8 cellular contexts compared by ENCODE assay signal in the genomic region with DNA sequence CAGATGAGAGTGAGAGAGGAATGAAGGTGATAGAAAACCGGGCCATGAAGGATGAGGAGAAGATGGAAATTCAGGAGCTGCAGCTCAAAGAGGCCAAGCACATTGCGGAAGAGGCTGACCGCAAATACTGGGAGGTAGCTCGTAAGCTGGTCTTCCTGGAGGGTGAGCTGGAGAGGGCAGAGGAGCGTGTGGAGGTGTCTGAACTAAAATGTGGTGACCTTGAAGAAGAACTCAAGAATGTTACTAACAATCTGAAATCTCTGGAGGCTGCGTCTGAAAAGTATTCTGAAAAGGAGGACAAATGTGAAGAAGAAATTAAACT.
DNase-seq lines count a peak whose midpoint lies in the region; ATAC-seq and TF ChIP-seq lines count a peak whose summit lies in the region.

No MANE protein-coding gene starts in this region.

- peak overlapping the region; percentile 9 for H3K27ac Mint-ChIP-seq in neural crest cell (ENCODE audit: unreplicated experiment)

- H3K4me3 Mint-ChIP-seq in neural crest cell, result peak overlapping the region; percentile 70

- no peaks in the 10 kb centered on the region for H3K36me3 Mint-ChIP-seq in neural crest cell (ENCODE audit: low read depth)

- ATAC-seq in GM18870 (IDR thresholded peaks at IDR 0.05; ENCODE audit: unreplicated experiment) (peak; percentile 27), HG03135 (IDR thresholded peaks at IDR 0.05; ENCODE audit: unreplicated experiment) (peak; percentile 14), esophagus mucosa (peak; percentile 58)

- DNase-seq in AG08395 (ENCODE audit: low spot score), result peak; percentile 48
- DNase-seq in SKM-1 (lab: John Stamatoyannopoulos, UW; ENCODE audit: unreplicated experiment), result peak; percentile 55
- DNase-seq in neural crest cell (ENCODE audit: low read depth, low spot score), result no peak
- DNase-seq in NCI-H187 (lab: John Stamatoyannopoulos, UW), result no peak
- DNase-seq in NCI-H1092 treated with DMSO at 0.1 percent for 48 hours (lab: John Stamatoyannopoulos, UW), result no peak

- TF ChIP-seq CTCF in neural crest cell (conservative IDR thresholded peaks at IDR 0.05), result no peak

- peaks cover 5% of the 10 kb centered on the region for H3K27me3 Mint-ChIP-seq in neural crest cell (ENCODE audit: low read depth)

- H3K9me3 Mint-ChIP-seq in neural crest cell, result no peaks in the 10 kb centered on the region

- H3K4me1 Mint-ChIP-seq in neural crest cell, result peaks cover 15% of the 10 kb centered on the region

Comparison
In these comparisons a context has a peak if more than half of its experiments do, and no peak if none do; other contexts are left out.
1. DNase-seq: peak in AG08395 (single experiment) and SKM-1 (single experiment); none in neural crest cell (single experiment), NCI-H187 (0 of 2) and NCI-H1092 treated with DMSO at 0.1 percent for 48 hours (single experiment).
2. Peak in every context shown above with its lines, with median percentiles within 50 percentile points of each other: ATAC-seq.